In the genomic region with DNA sequence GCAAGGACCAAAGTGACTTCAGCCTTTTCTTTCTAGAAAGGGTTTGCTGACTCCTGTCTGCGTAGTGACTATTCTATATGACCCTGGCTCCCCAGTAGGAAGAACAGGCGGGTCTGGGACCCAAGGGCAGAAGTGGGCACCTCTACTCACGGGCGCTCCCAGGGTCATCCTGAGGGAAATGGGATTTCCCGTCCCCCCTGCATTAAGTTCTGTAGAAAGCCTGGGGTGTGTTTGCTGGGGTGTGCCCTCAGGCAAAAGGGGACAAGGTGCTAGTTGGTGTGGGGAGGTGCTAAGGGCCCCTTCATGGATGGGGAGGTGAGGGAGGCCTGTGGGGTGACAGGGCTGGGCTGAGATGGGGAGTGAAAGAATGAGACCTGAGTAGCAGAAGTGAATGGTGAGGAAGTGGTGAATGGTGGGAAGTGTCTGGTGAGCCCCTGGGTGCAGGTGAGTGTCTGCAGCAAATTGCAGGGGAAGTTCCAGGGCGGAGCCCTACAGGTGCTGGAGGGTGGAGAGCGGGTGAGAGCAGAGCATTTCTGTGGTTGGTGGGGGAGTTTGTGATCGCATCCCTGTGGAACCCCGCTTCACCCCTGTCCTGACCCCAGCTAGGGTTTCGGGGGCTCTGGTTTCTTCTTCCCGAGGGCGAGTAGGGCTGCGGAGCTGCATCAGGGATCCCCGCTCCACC, we compare ENCODE assay signal across 9 cellular contexts. TPM values are rescaled to one million over a fixed set of nuclear protein-coding genes. Genes with fewer than 3 reads are reported as not detected.
DNase-seq lines count a peak whose midpoint lies in the region; ATAC-seq and TF ChIP-seq lines count a peak whose summit lies in the region.
"Had no signal": no experiment of that assay in that cellular context is flagged by ENCODE, and none has a peak within 500 bp of the region (broad histone marks: within the 10 kb centered on the region; RNA-seq: fewer than 3 reads in every experiment).

No MANE protein-coding gene starts in this region.

- H3K4me3 ChIP-seq in WI38 (ENCODE audit: low read depth, low read length): peak overlapping the region; percentile 62
- H3K4me3 ChIP-seq in skin epidermis: peak overlapping the region; percentile 36 to 60 (median 55)
- peak overlapping the region in 1 of 4 donors; percentile 65 for H3K4me3 ChIP-seq in adrenal gland

- no peaks in the 10 kb centered on the region for H3K4me1 ChIP-seq in foreskin keratinocyte
- peaks cover 4 to 6% of the 10 kb centered on the region in 2 donors for H3K4me1 ChIP-seq in adrenal gland (replicated peaks in 1 of 2)

- H3K27me3 ChIP-seq in foreskin keratinocyte (peaks cover 19% of the 10 kb centered on the region), adrenal gland (peaks cover 13% of the 10 kb centered on the region)

- TF ChIP-seq POLR2A in adrenal gland (IDR thresholded peaks at IDR 0.05): no peak

- 47 to 58% (median 50%) methylated on average over 10 to 14 of the region's 14 CpGs for WGBS in adrenal gland, 4 donors

- no peak for DNase-seq in foreskin keratinocyte
- DNase-seq in adrenal gland: no peak
- DNase-seq in activated CD4-positive, CD25-positive, alpha-beta regulatory T cell treated with anti-CD3 and anti-CD28 coated beads, Interleukin-2, amount 50 U/mL, for 72 hours: no peak

- H3K27ac ChIP-seq in foreskin keratinocyte (no peak overlapping the region), skin epidermis (peak overlapping the region in 3 of 21 experiments; percentile 16 to 61 (median 59)), adrenal gland (no peak overlapping the region)

- ATAC-seq in GM18909 (IDR thresholded peaks at IDR 0.05; ENCODE audit: poor library complexity, unreplicated experiment) (peak; percentile 20), HG02938 (IDR thresholded peaks at IDR 0.05; ENCODE audit: unreplicated experiment) (peak; percentile 30), foreskin keratinocyte (peak; percentile 39), HG03135 (IDR thresholded peaks at IDR 0.05; ENCODE audit: unreplicated experiment) (no peak)

- no peaks in the 10 kb centered on the region for H3K36me3 ChIP-seq in adrenal gland (replicated peaks in 1 of 2)

- intact Hi-C loops in adrenal gland (cut with DNase I): loop anchor here in 1 of 2 donors (10.0 kb wide), 1 partner anchor 159 kb away; no protein-coding TSS in a partner anchor

- TF ChIP-seq CTCF in WI38 (IDR thresholded peaks at IDR 0.05; ENCODE audit: low read depth, low read length) (no peak), foreskin keratinocyte (conservative IDR thresholded peaks at IDR 0.05) (no peak), adrenal gland (IDR thresholded peaks at IDR 0.05) (no peak)

- no peaks in the 10 kb centered on the region for H3K9me3 ChIP-seq in adrenal gland (replicated peaks in 1 of 3)

RNA-seq across cellular contexts. Expression of a gene that starts 21.1 kb away (rescaled TPM):
- total RNA-seq in foreskin keratinocyte (1.1 and 2.4 TPM in 2 replicates), adrenal gland (not detected)
- polyA plus RNA-seq in foreskin keratinocyte (1.4 and 1.9 TPM in 2 replicates), adrenal gland (not detected)
- total RNA-seq: subcutaneous adipose tissue had no signal

RNA-seq across cellular contexts. Expression of a gene that starts 40.5 kb away (rescaled TPM):
- 1.9 and 6.4 TPM in 2 replicates for total RNA-seq in foreskin keratinocyte
- polyA plus RNA-seq in foreskin keratinocyte: 0.93 and 2.9 TPM in 2 replicates
- under 1 TPM in 5 of 8 donors, not detected in 3; 0.14 to 0.68 (median 0.29) TPM for total RNA-seq in adrenal gland
- polyA plus RNA-seq in adrenal gland: under 1 TPM in 2 of 3 donors, not detected in 1; 0.03 to 0.88 TPM
